9 cellular contexts compared by ENCODE assay signal in genomic region chr1:168321945-168322344, GRCh38. TPM values are rescaled to one million over a fixed set of nuclear protein-coding genes. Genes with fewer than 3 reads are reported as not detected.
DNase-seq lines count a peak whose midpoint lies in the region; ATAC-seq and TF ChIP-seq lines count a peak whose summit lies in the region.
"Had no signal": no experiment of that assay in that cellular context is flagged by ENCODE, and none has a peak within 500 bp of the region (broad histone marks: within the 10 kb centered on the region; RNA-seq: fewer than 3 reads in every experiment).

No MANE protein-coding gene starts in this region.

- no peak overlapping the region for H3K27ac ChIP-seq in H9 (ENCODE audit: insufficient read length, low read depth, low read length)
- no peak overlapping the region for H3K27ac ChIP-seq in Peyer's patch
- no peak overlapping the region for H3K27ac ChIP-seq in gastroesophageal sphincter
- H3K27ac ChIP-seq in vagina = no peak overlapping the region

- no peak overlapping the region for H3K27ac Mint-ChIP-seq in H9

- H3K79me2 ChIP-seq in H9 (ENCODE audit: insufficient read depth, low read length) = no peaks in the 10 kb centered on the region

- no peak overlapping the region for H3K4me3 Mint-ChIP-seq in H9

- H2BK120ac ChIP-seq in H9 (ENCODE audit: low read depth, low read length, poor library complexity, severe bottlenecking) = no peak overlapping the region

- no peak overlapping the region for H2AFZ ChIP-seq in H9 (ENCODE audit: low read length)

- no peak overlapping the region for H3K4ac ChIP-seq in H9 (ENCODE audit: low read depth, low read length)

- H2AK5ac ChIP-seq in H9 (ENCODE audit: insufficient read length, low read length) = no peak overlapping the region

- no peak overlapping the region for H3K4me3 ChIP-seq in BE2C (ENCODE audit: low read depth, low read length)
- no peak overlapping the region for H3K4me3 ChIP-seq in Peyer's patch
- H3K4me3 ChIP-seq in gastroesophageal sphincter = no peak overlapping the region
- H3K4me3 ChIP-seq in vagina = no peak overlapping the region

- no peaks in the 10 kb centered on the region for H3K79me1 ChIP-seq in H9 (ENCODE audit: insufficient read depth, low read depth, low read length, poor library complexity, severe bottlenecking)

- no peak overlapping the region for H3K23ac ChIP-seq in H9 (ENCODE audit: insufficient read length, low read depth, low read length)

- H3K56ac ChIP-seq in H9 (ENCODE audit: insufficient read length, low read depth, low read length) = no peak overlapping the region

- H2BK15ac ChIP-seq in H9 (ENCODE audit: low read depth, low read length) = no peak overlapping the region

- no peak for TF ChIP-seq EP300 in gastroesophageal sphincter (IDR thresholded peaks at IDR 0.05)

- no peak overlapping the region for H2BK20ac ChIP-seq in H9 (ENCODE audit: low read depth, low read length, poor library complexity, severe bottlenecking)

- no peak overlapping the region for H2BK12ac ChIP-seq in H9 (ENCODE audit: insufficient read length, low read depth, low read length)

- no peak overlapping the region for H4K91ac ChIP-seq in H9 (ENCODE audit: insufficient read length, low read depth, low read length)

- H3K4me1 Mint-ChIP-seq in H9 = peaks cover 22 to 23% of the 10 kb centered on the region in 2 experiments

- no peak overlapping the region for H4K5ac ChIP-seq in H9 (ENCODE audit: insufficient read length, low read depth, low read length)

- H4K20me1 ChIP-seq in H9 (ENCODE audit: control insufficient read depth, insufficient read depth, insufficient read length) = no peaks in the 10 kb centered on the region

- no CpG with 5 or more reads among the region's 1 CpG for WGBS in H9 (ENCODE audit: extremely low coverage, insufficient read length, low lambda C conversion rate)
- 57 to 100% methylated on average over 1 of the region's 1 CpG for WGBS in gastroesophageal sphincter (ENCODE audit: low coverage in 1 of 2), 2 donors

- H3K27me3 Mint-ChIP-seq in H9 (ENCODE audit: low read depth) = no peaks in the 10 kb centered on the region

- H3K36me3 Mint-ChIP-seq in H9 (ENCODE audit: insufficient read depth in 1 of 3, low read depth in 3 of 3) = peaks cover 2 to 8% (median 4%) of the 10 kb centered on the region in 3 experiments; a peak in 4 of 7 replicates

- H2BK5ac ChIP-seq in H9 (ENCODE audit: insufficient read length, low read length) = no peak overlapping the region

- no peak overlapping the region for H4K8ac ChIP-seq in H9 (replicated peaks; ENCODE audit: insufficient read length, low read depth, low read length)

- intact Hi-C loops in vagina (cut with DNase I) = no loop called here

- no peak overlapping the region for H3K9ac ChIP-seq in H9 (ENCODE audit: extremely low read depth, insufficient read length, low read length)

- DNase-seq in BE2C (no peak), H9 (no peak), Peyer's patch (no peak), GM19240 (ENCODE audit: insufficient read length, low spot score) (no peak), AG08396 (ENCODE audit: low spot score) (no peak), vagina (ENCODE audit: extremely low spot score in 2 of 2) (no peak)
- no peak for DNase-seq in activated CD4-positive, alpha-beta T cell treated with anti-CD3 and anti-CD28 coated beads for 4 hours
- DNase-seq: foreskin melanocyte had no signal

- peak; percentile 48 for TF ChIP-seq CTCF in BE2C (IDR thresholded peaks at IDR 0.05; ENCODE audit: low read depth, low read length)
- TF ChIP-seq CTCF in H9 (conservative IDR thresholded peaks at IDR 0.05) = peak; percentile 28; the same call in 1 of the 3 replicates
- peak in 4 of 6 experiments; percentile 7 to 35 (median 30) for TF ChIP-seq CTCF in Peyer's patch (IDR thresholded peaks at IDR 0.05)
- peak in 3 of 4 experiments; percentile 8 to 29 (median 22) for TF ChIP-seq CTCF in gastroesophageal sphincter (IDR thresholded peaks at IDR 0.05)
- TF ChIP-seq CTCF in vagina (IDR thresholded peaks at IDR 0.05) = no peak

- H3K14ac ChIP-seq in H9 (ENCODE audit: insufficient read depth, low read length) = no peak overlapping the region

- H3K27me3 ChIP-seq in BE2C (no peaks in the 10 kb centered on the region), H9 (ENCODE audit: insufficient read depth, low read length) (no peaks in the 10 kb centered on the region), Peyer's patch (no peaks in the 10 kb centered on the region), gastroesophageal sphincter (no peaks in the 10 kb centered on the region), vagina (no peaks in the 10 kb centered on the region)

- H3K36me3 ChIP-seq in BE2C (no peaks in the 10 kb centered on the region), Peyer's patch (no peaks in the 10 kb centered on the region), gastroesophageal sphincter (no peaks in the 10 kb centered on the region), vagina (no peaks in the 10 kb centered on the region)

- no peak for ATAC-seq in gastroesophageal sphincter

- H3K4me1 ChIP-seq in BE2C (no peaks in the 10 kb centered on the region), H9 (ENCODE audit: insufficient read depth, low read length) (peaks cover 5% of the 10 kb centered on the region; the same call in 1 of the 2 replicates), Peyer's patch (no peaks in the 10 kb centered on the region), gastroesophageal sphincter (peaks cover 0 to 9% (median 0%) of the 10 kb centered on the region in 3 donors), vagina (no peaks in the 10 kb centered on the region)

- no peaks in the 10 kb centered on the region for H3K23me2 ChIP-seq in H9 (ENCODE audit: insufficient read length, low read depth, low read length, poor library complexity, severe bottlenecking)

- no peaks in the 10 kb centered on the region for H3K9me3 ChIP-seq in BE2C
- H3K9me3 ChIP-seq in H9 (ENCODE audit: control insufficient read depth, low read depth, low read length) = no peaks in the 10 kb centered on the region
- H3K9me3 ChIP-seq in Peyer's patch = no peaks in the 10 kb centered on the region
- no peaks in the 10 kb centered on the region for H3K9me3 ChIP-seq in gastroesophageal sphincter
- H3K9me3 ChIP-seq in vagina = no peaks in the 10 kb centered on the region

- peaks cover 4% of the 10 kb centered on the region in 2 experiments; a peak in 4 of 5 replicates for H3K9me3 Mint-ChIP-seq in H9

- H3K4me2 ChIP-seq in H9 (ENCODE audit: insufficient read depth, insufficient read length, low read length) = no peak overlapping the region

- H3T11ph ChIP-seq in H9 (ENCODE audit: low read length) = no peak overlapping the region

- no peak overlapping the region for H3K18ac ChIP-seq in H9 (ENCODE audit: insufficient read length, low read depth, low read length)

- TF ChIP-seq POLR2A in Peyer's patch (IDR thresholded peaks at IDR 0.05) = no peak
- TF ChIP-seq POLR2A in gastroesophageal sphincter (IDR thresholded peaks at IDR 0.05) = no peak
- no peak for TF ChIP-seq POLR2A in vagina (IDR thresholded peaks at IDR 0.05)

RNA-seq across cellular contexts. Expression of gene TBX19, which starts 41.3 kb away (rescaled TPM):
- polyA plus RNA-seq in BE2C (2012; ENCODE audit: insufficient read depth, insufficient read length, low read depth) = 1.6 TPM
- total RNA-seq in H9 (2021) (0.37 and 0.48 TPM in 2 replicates), Peyer's patch (1 to 10 TPM in 3 of 4 donors, under 1 TPM in 1; 0.76 to 2.5 (median 1.3) TPM), gastroesophageal sphincter (1 to 10 TPM in 3 of 4 donors, under 1 TPM in 1; 0.45 to 2.8 (median 1.4) TPM), vagina (3.9 TPM)

Comparison
In these comparisons a context has a peak if more than half of its experiments do, and no peak if none do; other contexts are left out.
1. CTCF ChIP-seq: peak in BE2C (single experiment), H9 (single experiment), Peyer's patch (4 of 6) and gastroesophageal sphincter (3 of 4); none in vagina (0 of 3).